23 cellular contexts compared by ENCODE assay signal in the genomic region with DNA sequence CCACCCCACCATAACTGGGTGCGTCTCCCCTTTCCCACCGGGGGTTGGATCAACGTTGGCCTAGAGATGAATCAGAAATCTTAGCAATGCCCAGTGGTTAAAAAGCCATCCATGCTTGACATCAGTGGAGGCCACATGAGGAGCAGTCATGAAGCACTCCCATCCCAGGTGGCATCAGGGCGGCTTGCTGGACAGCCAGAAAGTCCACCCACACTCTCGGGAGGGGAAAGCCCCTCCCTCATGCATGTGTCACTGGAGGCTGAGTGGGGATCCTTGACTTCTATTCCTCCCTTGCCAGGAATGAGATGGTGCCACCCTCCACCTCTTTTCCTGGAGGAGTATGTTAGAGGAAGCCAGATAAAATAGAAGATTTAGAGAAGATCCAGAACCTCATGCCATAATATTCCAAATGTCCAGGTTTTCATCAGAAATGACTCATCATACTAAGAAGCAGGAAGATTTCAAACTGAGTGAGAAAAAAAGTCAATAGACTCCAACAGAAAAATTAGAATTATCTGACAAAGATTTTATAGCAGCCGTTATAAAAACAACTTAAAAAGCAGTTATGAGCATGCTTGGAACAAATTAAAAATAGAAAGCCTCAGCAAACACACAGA.
DNase-seq lines count a peak whose midpoint lies in the region; ATAC-seq and TF ChIP-seq lines count a peak whose summit lies in the region.
"Had no signal": no experiment of that assay in that cellular context is flagged by ENCODE, and none has a peak within 500 bp of the region (broad histone marks: within the 10 kb centered on the region; RNA-seq: fewer than 3 reads in every experiment).

No MANE protein-coding gene starts in this region.

- BruUV-seq in PC-3 (replicated peaks; lab: Mats Ljungman, UMichigan) = no TSS peak

- intact Hi-C loops in PC-3 (cut with micrococcal nuclease) = no loop called here

- no peaks in the 10 kb centered on the region for H3K79me2 ChIP-seq in PC-3 (ENCODE audit: low read length)

- no peaks in the 10 kb centered on the region for H3K27me3 ChIP-seq in PC-3 (ENCODE audit: low read length)
- H3K27me3 ChIP-seq: SJSA1 had no signal

- POLR2A ChIA-PET in PC-3 (lab: Charles Lee; ENCODE audit: unreplicated experiment) = no interaction called here

- no peaks in the 10 kb centered on the region for H3K27me3 Mint-ChIP-seq in activated T-cell treated with anti-CD3 and anti-CD28 coated beads, Interleukin-2, amount 50 U/mL, for 72 hours (ENCODE audit: low read depth)
- H3K27me3 Mint-ChIP-seq: T-helper 17 cell had no signal

- H4K20me1 ChIP-seq in PC-3 (ENCODE audit: low read length) = no peaks in the 10 kb centered on the region

- H3K9me2 ChIP-seq in PC-3 (replicated peaks; ENCODE audit: low read length) = no peaks in the 10 kb centered on the region

- no peaks in the 10 kb centered on the region for H3K36me3 Mint-ChIP-seq in stimulated activated effector memory CD8-positive, alpha-beta T cell treated with anti-CD3 and anti-CD28 coated beads, Interleukin-12 subunit alpha, Interleukin-12 subunit beta, amount 100 ng/mL, for 72 hours
- H3K36me3 Mint-ChIP-seq in activated T-cell treated with anti-CD3 and anti-CD28 coated beads, Interleukin-2, amount 50 U/mL, for 72 hours (ENCODE audit: insufficient read depth in 2 of 2) = peaks cover 7 to 10% of the 10 kb centered on the region in 2 donors

- H3K27ac ChIP-seq in PC-3 (ENCODE audit: low read length) = no peak overlapping the region
- H3K27ac ChIP-seq: SJSA1 had no signal

- H3K27ac Mint-ChIP-seq in stimulated activated effector memory CD8-positive, alpha-beta T cell treated with anti-CD3 and anti-CD28 coated beads, Interleukin-12 subunit alpha, Interleukin-12 subunit beta, amount 100 ng/mL, for 72 hours = peak overlapping the region; percentile 17
- no peak overlapping the region for H3K27ac Mint-ChIP-seq in activated T-cell treated with anti-CD3 and anti-CD28 coated beads, Interleukin-2, amount 50 U/mL, for 72 hours
- H3K27ac Mint-ChIP-seq: activated CD8-positive, alpha-beta T cell treated with anti-CD3 and anti-CD28 coated beads, Interleukin-2, amount 10 ng/mL, durations not matched to agents 7 days and 5 days; memory B cell; stimulated activated naive B cell treated with anti-CD40 and anti-IgM and Interleukin-4, amounts not matched to agents 10 μg/mL and 1 μg/mL and 100 μg/mL, for 72 hours; T-helper 17 cell had no signal

- no peak overlapping the region for H3K9ac ChIP-seq in PC-3 (ENCODE audit: low read length)

- H3K9me3 ChIP-seq in PC-3 (ENCODE audit: low read length) = no peaks in the 10 kb centered on the region
- H3K9me3 ChIP-seq: SJSA1 had no signal

- no peak overlapping the region for H3K4me2 ChIP-seq in PC-3 (ENCODE audit: low read length)

- peak; percentile 59 for DNase-seq in Caki2 (ENCODE audit: low read depth)
- DNase-seq in amniotic epithelial cell (ENCODE audit: low read depth) = peak; percentile 13
- DNase-seq in glomerular visceral epithelial cell (ENCODE audit: extremely low spot score) = peak; percentile 87
- DNase-seq in stimulated activated effector memory CD8-positive, alpha-beta T cell treated with anti-CD3 and anti-CD28 coated beads, Interleukin-12 subunit alpha, Interleukin-12 subunit beta, amount 100 ng/mL, for 72 hours (ENCODE audit: low spot score in 2 of 2) = no peak
- DNase-seq in activated T-cell treated with anti-CD3 and anti-CD28 coated beads, Interleukin-2, amount 50 U/mL, for 72 hours = no peak
- DNase-seq in PC-3 = no peak
- DNase-seq in HuH-7.5 (ENCODE audit: low spot score) = no peak
- DNase-seq: activated CD8-positive, alpha-beta T cell treated with anti-CD3 and anti-CD28 coated beads, Interleukin-2, amount 10 ng/mL, durations not matched to agents 7 days and 5 days; activated gamma-delta T cell treated with Interleukin-2 at 50 U/mL for 16 hours; activated T-cell treated with anti-CD3 and anti-CD28 coated beads, Interleukin-2, amount 50 U/mL, for 1 hour; CD4-positive, alpha-beta memory T cell; dermis blood vessel endothelial cell; KG1; NCI-H146; NCI-H510A treated with DMSO at 0.1 percent for 48 hours; retina; stimulated activated CD4-positive, alpha-beta T cell treated with anti-CD3 and anti-CD28 coated beads, Interleukin-2, amount 100 ng/mL, for 48 hours; stimulated activated naive B cell treated with anti-CD40 and anti-IgM and Interleukin-4, amounts not matched to agents 10 μg/mL and 1 μg/mL and 100 μg/mL, for 72 hours; T-helper 17 cell had no signal

- TF ChIP-seq CTCF in PC-3 (conservative IDR thresholded peaks at IDR 0.05; ENCODE audit: low read depth, low read length) = no peak

- no peak overlapping the region for H2AFZ ChIP-seq in PC-3 (ENCODE audit: low read length)

- in situ Hi-C loops in Caki2 (cut with HindIII; ENCODE audit: low pct_unique_long_range_greater_than_20kb, low sequenced_read_pairs) = no loop called here

- H3K4me1 ChIP-seq in PC-3 (ENCODE audit: insufficient read depth, low read length) = no peaks in the 10 kb centered on the region
- H3K4me1 ChIP-seq: SJSA1 had no signal

- CTCF ChIA-PET in PC-3 (lab: Charles Lee) = no interaction called here

- H3F3A ChIP-seq in PC-3 (ENCODE audit: low read length, unreplicated experiment) = no peaks in the 10 kb centered on the region

- no peaks in the 10 kb centered on the region for H3K36me3 ChIP-seq in PC-3 (ENCODE audit: low read depth, low read length)
- H3K36me3 ChIP-seq: SJSA1 had no signal

- H3K4me3 ChIP-seq in PC-3 (ENCODE audit: low read length) = no peak overlapping the region
- H3K4me3 ChIP-seq: SJSA1 had no signal

- no peaks in the 10 kb centered on the region for H3K4me1 Mint-ChIP-seq in stimulated activated effector memory CD8-positive, alpha-beta T cell treated with anti-CD3 and anti-CD28 coated beads, Interleukin-12 subunit alpha, Interleukin-12 subunit beta, amount 100 ng/mL, for 72 hours
- H3K4me1 Mint-ChIP-seq in activated T-cell treated with anti-CD3 and anti-CD28 coated beads, Interleukin-2, amount 50 U/mL, for 72 hours (ENCODE audit: low read depth) = no peaks in the 10 kb centered on the region
- H3K4me1 Mint-ChIP-seq: CD4-positive, alpha-beta memory T cell; memory B cell; T-helper 17 cell had no signal

- no peak for ATAC-seq in stimulated activated effector memory CD8-positive, alpha-beta T cell treated with anti-CD3 and anti-CD28 coated beads, Interleukin-12 subunit alpha, Interleukin-12 subunit beta, amount 100 ng/mL, for 72 hours
- no peak for ATAC-seq in activated T-cell treated with anti-CD3 and anti-CD28 coated beads, Interleukin-2, amount 50 U/mL, for 72 hours (replicated peaks in 1 of 2)
- ATAC-seq in PC-3 (no peak; the same call in 1 of the 2 replicates), HG02642 (IDR thresholded peaks at IDR 0.05; ENCODE audit: poor library complexity, unreplicated experiment) (no peak)
- ATAC-seq: activated CD8-positive, alpha-beta T cell treated with anti-CD3 and anti-CD28 coated beads, Interleukin-2, amount 10 ng/mL, durations not matched to agents 7 days and 5 days; Panc1; stimulated activated naive B cell treated with anti-CD40 and anti-IgM and Interleukin-4, amounts not matched to agents 10 μg/mL and 1 μg/mL and 100 μg/mL, for 72 hours; T-helper 17 cell had no signal

- H3K9me3 Mint-ChIP-seq in stimulated activated effector memory CD8-positive, alpha-beta T cell treated with anti-CD3 and anti-CD28 coated beads, Interleukin-12 subunit alpha, Interleukin-12 subunit beta, amount 100 ng/mL, for 72 hours = peaks cover 5% of the 10 kb centered on the region
- H3K9me3 Mint-ChIP-seq in activated T-cell treated with anti-CD3 and anti-CD28 coated beads, Interleukin-2, amount 50 U/mL, for 72 hours = peaks cover 4 to 6% of the 10 kb centered on the region in 2 donors

- H3K4me3 Mint-ChIP-seq in stimulated activated effector memory CD8-positive, alpha-beta T cell treated with anti-CD3 and anti-CD28 coated beads, Interleukin-12 subunit alpha, Interleukin-12 subunit beta, amount 100 ng/mL, for 72 hours = no peak overlapping the region
- no peak overlapping the region for H3K4me3 Mint-ChIP-seq in activated T-cell treated with anti-CD3 and anti-CD28 coated beads, Interleukin-2, amount 50 U/mL, for 72 hours
- H3K4me3 Mint-ChIP-seq: activated CD8-positive, alpha-beta T cell treated with anti-CD3 and anti-CD28 coated beads, Interleukin-2, amount 10 ng/mL, durations not matched to agents 7 days and 5 days; CD4-positive, alpha-beta memory T cell; memory B cell; stimulated activated naive B cell treated with anti-CD40 and anti-IgM and Interleukin-4, amounts not matched to agents 10 μg/mL and 1 μg/mL and 100 μg/mL, for 72 hours; T-helper 17 cell had no signal

Comparison
In these comparisons a context has a peak if more than half of its experiments do, and no peak if none do; other contexts are left out.
1. DNase-seq: peak in Caki2 (single experiment), amniotic epithelial cell (single experiment) and glomerular visceral epithelial cell (single experiment); none in stimulated activated effector memory CD8-positive, alpha-beta T cell treated with anti-CD3 and anti-CD28 coated beads, Interleukin-12 subunit alpha, Interleukin-12 subunit beta, amount 100 ng/mL, for 72 hours (0 of 2), activated T-cell treated with anti-CD3 and anti-CD28 coated beads, Interleukin-2, amount 50 U/mL, for 72 hours (0 of 2), PC-3 (single experiment) and HuH-7.5 (single experiment).